In genomic region chr1:194331758-194332157, GRCh38 we compare ENCODE assay signal across 1 cellular context.
TF ChIP-seq lines count a peak whose summit lies in the region.

No MANE protein-coding gene starts in this region.

TF ChIP-seq in GM23338, 12 proteins besides CTCF, POLR2A, EP300 and RAD21 (continued from another document):
- TF ChIP-seq ETS1 (IDR thresholded peaks at IDR 0.05) = no peak
